ENCODE assay signal across 7 cellular contexts in the genomic region with DNA sequence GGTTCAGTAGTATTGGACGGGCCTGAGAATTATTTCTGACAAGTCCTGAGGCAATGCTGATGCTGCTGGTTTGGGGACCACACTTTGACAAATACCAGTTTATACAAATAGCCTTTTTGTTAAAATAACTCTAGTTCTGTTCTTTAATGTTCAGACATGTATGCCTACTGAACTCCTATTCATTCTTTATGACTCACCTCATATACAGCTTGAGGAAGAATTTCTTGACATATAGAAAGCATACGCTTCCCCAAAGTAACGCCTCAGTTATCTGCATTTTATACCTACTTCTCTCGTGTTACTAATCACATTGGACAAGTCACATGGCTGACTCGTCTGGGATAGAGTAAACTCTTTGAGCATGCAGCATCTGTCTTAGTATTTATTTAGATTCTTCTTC.
"Had no signal": no experiment of that assay in that cellular context is flagged by ENCODE, and none has a peak within 500 bp of the region (broad histone marks: within the 10 kb centered on the region; RNA-seq: fewer than 3 reads in every experiment).

No MANE protein-coding gene starts in this region.

- ATAC-seq: HCT116 had no signal

- DNase-seq: GM23248, GOT3, H7, HFFc6, IMR-90 had no signal

- H3K4me3 ChIP-seq: GM23248, HAP-1 had no signal
